Comparison of ENCODE assay signal across 1 cellular context in the genomic region with DNA sequence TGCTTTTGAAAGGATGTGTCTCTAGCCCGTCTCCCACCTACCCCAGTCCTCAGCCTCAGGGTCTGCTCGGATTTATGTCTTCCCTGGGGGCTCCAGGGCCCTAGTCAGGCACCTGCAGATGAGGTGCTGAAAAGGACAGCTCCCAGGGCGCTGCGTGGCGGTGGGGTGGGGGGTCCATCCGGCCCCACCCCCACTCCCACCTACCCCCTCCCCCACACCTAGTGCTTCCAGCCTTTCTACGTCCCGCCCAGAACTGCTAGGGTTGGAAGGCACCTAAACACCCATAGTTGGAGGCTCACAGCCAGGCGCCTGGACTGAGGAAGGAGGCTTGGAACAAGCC.
TF ChIP-seq lines count a peak whose summit lies in the region.

No MANE protein-coding gene starts in this region.

TF ChIP-seq in HCT116, 20 proteins besides CTCF, POLR2A, EP300 and RAD21 (continued from another document):
- TF ChIP-seq, protein P1, sequence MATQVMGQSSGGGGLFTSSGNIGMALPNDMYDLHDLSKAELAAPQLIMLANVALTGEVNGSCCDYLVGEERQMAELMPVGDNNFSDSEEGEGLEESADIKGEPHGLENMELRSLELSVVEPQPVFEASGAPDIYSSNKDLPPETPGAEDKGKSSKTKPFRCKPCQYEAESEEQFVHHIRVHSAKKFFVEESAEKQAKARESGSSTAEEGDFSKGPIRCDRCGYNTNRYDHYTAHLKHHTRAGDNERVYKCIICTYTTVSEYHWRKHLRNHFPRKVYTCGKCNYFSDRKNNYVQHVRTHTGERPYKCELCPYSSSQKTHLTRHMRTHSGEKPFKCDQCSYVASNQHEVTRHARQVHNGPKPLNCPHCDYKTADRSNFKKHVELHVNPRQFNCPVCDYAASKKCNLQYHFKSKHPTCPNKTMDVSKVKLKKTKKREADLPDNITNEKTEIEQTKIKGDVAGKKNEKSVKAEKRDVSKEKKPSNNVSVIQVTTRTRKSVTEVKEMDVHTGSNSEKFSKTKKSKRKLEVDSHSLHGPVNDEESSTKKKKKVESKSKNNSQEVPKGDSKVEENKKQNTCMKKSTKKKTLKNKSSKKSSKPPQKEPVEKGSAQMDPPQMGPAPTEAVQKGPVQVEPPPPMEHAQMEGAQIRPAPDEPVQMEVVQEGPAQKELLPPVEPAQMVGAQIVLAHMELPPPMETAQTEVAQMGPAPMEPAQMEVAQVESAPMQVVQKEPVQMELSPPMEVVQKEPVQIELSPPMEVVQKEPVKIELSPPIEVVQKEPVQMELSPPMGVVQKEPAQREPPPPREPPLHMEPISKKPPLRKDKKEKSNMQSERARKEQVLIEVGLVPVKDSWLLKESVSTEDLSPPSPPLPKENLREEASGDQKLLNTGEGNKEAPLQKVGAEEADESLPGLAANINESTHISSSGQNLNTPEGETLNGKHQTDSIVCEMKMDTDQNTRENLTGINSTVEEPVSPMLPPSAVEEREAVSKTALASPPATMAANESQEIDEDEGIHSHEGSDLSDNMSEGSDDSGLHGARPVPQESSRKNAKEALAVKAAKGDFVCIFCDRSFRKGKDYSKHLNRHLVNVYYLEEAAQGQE (IDR thresholded peaks at IDR 0.05; ENCODE audit: low read depth) = peak; percentile 54; the same call in 1 of the 2 replicates
TF ChIP-seq in HCT116: peak in this region for 1.
